Comparison of ENCODE assay signal across 21 cellular contexts in the genomic region with DNA sequence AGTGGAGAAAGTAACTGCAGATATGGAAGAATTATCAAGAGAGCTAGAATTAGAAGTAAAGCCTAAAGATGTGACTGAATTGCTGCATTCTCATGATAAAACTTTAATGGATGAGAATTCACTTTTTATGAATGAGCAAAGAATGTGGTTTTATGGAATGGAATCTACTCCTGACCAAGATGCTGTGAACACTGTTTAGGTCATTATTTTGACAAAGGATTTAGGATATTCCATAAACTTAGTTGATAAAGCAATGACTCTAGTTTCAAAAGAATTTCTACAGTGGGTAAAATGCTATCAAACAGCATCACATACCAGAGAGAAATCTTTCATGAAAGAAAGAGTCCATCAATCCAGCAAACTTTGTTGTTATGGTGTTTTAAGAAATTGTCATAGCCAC.
"Had no signal": no experiment of that assay in that cellular context is flagged by ENCODE, and none has a peak within 500 bp of the region (broad histone marks: within the 10 kb centered on the region; RNA-seq: fewer than 3 reads in every experiment).

No MANE protein-coding gene starts in this region.

- H3K27ac ChIP-seq: ascending aorta, cardiac muscle cell, esophagus muscularis mucosa, transverse colon, vagina had no signal

- H3K4me3 ChIP-seq: ascending aorta, cardiac muscle cell, esophagus muscularis mucosa, smooth muscle cell, transverse colon, vagina had no signal

- ATAC-seq: activated CD4-positive, alpha-beta T cell treated with anti-CD3 and anti-CD28 coated beads for 36 hours; activated CD8-positive, alpha-beta memory T cell treated with anti-CD3 and anti-CD28 coated beads, Interleukin-2, amount 10 ng/mL, durations not matched to agents 7 days and 5 days; activated naive CD8-positive, alpha-beta T cell treated with anti-CD3 and anti-CD28 coated beads, Interleukin-2, amount 50 U/mL, for 24 hours; natural killer cell; right cardiac atrium had no signal

- DNase-seq: activated CD4-positive, alpha-beta memory T cell treated with anti-CD3 and anti-CD28 coated beads for 36 hours; activated CD4-positive, alpha-beta T cell treated with anti-CD3 and anti-CD28 coated beads for 36 hours; activated CD8-positive, alpha-beta memory T cell treated with anti-CD3 and anti-CD28 coated beads, Interleukin-2, amount 10 ng/mL, durations not matched to agents 7 days and 5 days; activated naive CD4-positive, alpha-beta T cell treated with anti-CD3 and anti-CD28 coated beads for 36 hours; activated naive CD8-positive, alpha-beta T cell treated with anti-CD3 and anti-CD28 coated beads, Interleukin-2, amount 50 U/mL, for 24 hours; activated T-cell treated with anti-CD3 and anti-CD28 coated beads, Interleukin-2, amount 50 U/mL, for 1 hour; foreskin fibroblast; glutamatergic neuron; mesendoderm; natural killer cell; nucleus accumbens; right cardiac atrium; stimulated activated CD4-positive, alpha-beta T cell treated with anti-CD3 and anti-CD28 coated beads, Interleukin-4, amount 100 ng/mL, for 4 hours; stimulated activated CD8-positive, alpha-beta memory T cell treated with anti-CD3 and anti-CD28 coated beads, Interleukin-4, amount 100 ng/mL, for 48 hours; stimulated activated naive CD4-positive, alpha-beta T cell treated with Interleukin-2 at 50 U/mL for 16 hours; transverse colon had no signal
